16 cellular contexts compared by ENCODE assay signal in genomic region chr14:50745401-50746058, GRCh38.
"Had no signal": no experiment of that assay in that cellular context is flagged by ENCODE, and none has a peak within 500 bp of the region (broad histone marks: within the 10 kb centered on the region; RNA-seq: fewer than 3 reads in every experiment).

No MANE protein-coding gene starts in this region.

- DNase-seq: effector memory CD8-positive, alpha-beta T cell; erythroblast; heart left ventricle; hippocampal formation; left colon; mammary epithelial cell; nucleus accumbens; ovary; small intestine; stimulated activated CD4-positive, alpha-beta T cell treated with anti-CD3 and anti-CD28 coated beads, Interleukin-12 subunit alpha, Interleukin-12 subunit beta, amount 100 ng/mL, for 4 hours; stimulated activated naive CD4-positive, alpha-beta T cell treated with Interleukin-2 at 50 U/mL for 16 hours; trophoblast cell had no signal

- ATAC-seq: effector memory CD8-positive, alpha-beta T cell; left colon; natural killer cell treated with Interleukin-12 subunit alpha and Interleukin-12 subunit beta and Interleukin-15 and Interleukin-18, amount 100 ng/mL, for 72 hours had no signal

- H3K27me3 ChIP-seq: heart left ventricle, neural progenitor cell, ovary, right atrium auricular region had no signal

- H3K9me3 ChIP-seq: heart left ventricle, ovary, right atrium auricular region had no signal

- H3K9me3 Mint-ChIP-seq: effector memory CD8-positive, alpha-beta T cell; natural killer cell treated with Interleukin-12 subunit alpha and Interleukin-12 subunit beta and Interleukin-15 and Interleukin-18, amount 100 ng/mL, for 72 hours had no signal

- H3K27ac Mint-ChIP-seq: mesothelial cell of epicardium; natural killer cell treated with Interleukin-12 subunit alpha and Interleukin-12 subunit beta and Interleukin-15 and Interleukin-18, amount 100 ng/mL, for 72 hours; neural progenitor cell had no signal

- H3K36me3 ChIP-seq: ovary had no signal

- H3K27me3 Mint-ChIP-seq: effector memory CD8-positive, alpha-beta T cell; natural killer cell treated with Interleukin-12 subunit alpha and Interleukin-12 subunit beta and Interleukin-15 and Interleukin-18, amount 100 ng/mL, for 72 hours had no signal

- H3K4me3 ChIP-seq: heart left ventricle, neural progenitor cell, ovary, right atrium auricular region had no signal

- H3K4me1 Mint-ChIP-seq: neural progenitor cell had no signal

- H3K27ac ChIP-seq: heart left ventricle, neural progenitor cell, ovary had no signal

- H3K4me1 ChIP-seq: neural progenitor cell had no signal

- H3K4me3 Mint-ChIP-seq: effector memory CD8-positive, alpha-beta T cell; mesothelial cell of epicardium; natural killer cell treated with Interleukin-12 subunit alpha and Interleukin-12 subunit beta and Interleukin-15 and Interleukin-18, amount 100 ng/mL, for 72 hours; neural progenitor cell had no signal
